ENCODE assay signal across 27 cellular contexts in genomic region chr1:232534552-232535517, GRCh38.
DNase-seq lines count a peak whose midpoint lies in the region; ATAC-seq and TF ChIP-seq lines count a peak whose summit lies in the region.
"Had no signal": no experiment of that assay in that cellular context is flagged by ENCODE, and none has a peak within 500 bp of the region (broad histone marks: within the 10 kb centered on the region; RNA-seq: fewer than 3 reads in every experiment).

No MANE protein-coding gene starts in this region.

- ATAC-seq in GM21423 (IDR thresholded peaks at IDR 0.05; ENCODE audit: unreplicated experiment): no peak
- ATAC-seq: A549, K562 had no signal

- H3K9me3 Mint-ChIP-seq in endodermal cell (no peaks in the 10 kb centered on the region), nephron (no peaks in the 10 kb centered on the region)
- H3K9me3 Mint-ChIP-seq: CD4-positive, alpha-beta memory T cell had no signal

- H3K4me3 ChIP-seq in BE2C (ENCODE audit: low read depth, low read length) (peak overlapping the region; percentile 6), endodermal cell (ENCODE audit: low read length) (no peak overlapping the region)
- H3K4me3 ChIP-seq: A549, HAP-1, K562, PC-9, SK-N-MC had no signal

- no peak overlapping the region for H3K27ac Mint-ChIP-seq in endodermal cell
- peak overlapping the region; percentile 51 to 86 (median 83) for H3K27ac Mint-ChIP-seq in nephron
- H3K27ac Mint-ChIP-seq: CD4-positive, alpha-beta memory T cell; HFFc6 had no signal

- no peaks in the 10 kb centered on the region for H3K36me3 ChIP-seq in BE2C
- H3K36me3 ChIP-seq in endodermal cell (ENCODE audit: control insufficient read depth, insufficient read depth, low read length): peaks cover 24% of the 10 kb centered on the region
- H3K36me3 ChIP-seq: HAP-1 had no signal

- H3K27me3 ChIP-seq in BE2C (no peaks in the 10 kb centered on the region), endodermal cell (ENCODE audit: control insufficient read depth, insufficient read depth, low read length, poor library complexity, severe bottlenecking) (no peaks in the 10 kb centered on the region)

- 95% methylated on average over 7 to 10 of the region's 10 CpGs for WGBS in endodermal cell (ENCODE audit: insufficient coverage in 1 of 2, insufficient read length in 1 of 2), 2 experiments

- H3K4me1 ChIP-seq in BE2C: peaks cover 26% of the 10 kb centered on the region
- H3K4me1 ChIP-seq in endodermal cell (ENCODE audit: control insufficient read depth, insufficient read depth, low read length): peaks cover 15% of the 10 kb centered on the region
- H3K4me1 ChIP-seq: HAP-1 had no signal

- DNase-seq in BE2C (peak; percentile 56), NCI-H526 (lab: John Stamatoyannopoulos, UW) (peak; percentile 74 to 77), endodermal cell (no peak), SIG-M5 treated with dmso at 0.1 percent for 504 hours (lab: John Stamatoyannopoulos, UW; ENCODE audit: unreplicated experiment) (no peak)
- DNase-seq in effector CD4-positive, alpha-beta T cell: no peak
- DNase-seq: AML-193; C1 segment of cervical spinal cord; CD4-positive, alpha-beta memory T cell; COR-L47; GOT3; HFFc6; Kasumi-1; MV-4-11; NCI-H1105; NCI-H1436 treated with DMSO at 0.1 percent for 48 hours; NCI-H187 treated with DMSO at 0.1 percent for 48 hours; NCI-H2107; NCI-H446; NCI-H524 treated with DMSO at 0.1 percent for 48 hours; PC-9; SHP77 had no signal

- TF ChIP-seq CTCF in BE2C (IDR thresholded peaks at IDR 0.05; ENCODE audit: low read depth, low read length) (no peak), endodermal cell (conservative IDR thresholded peaks at IDR 0.05) (no peak), nephron (IDR thresholded peaks at IDR 0.05; ENCODE audit: unreplicated experiment in 3 of 3) (no peak)

- H3K4me1 Mint-ChIP-seq in endodermal cell (peaks cover 27% of the 10 kb centered on the region), nephron (peaks cover 59% of the 10 kb centered on the region)

- H3K4me3 Mint-ChIP-seq in endodermal cell (no peak overlapping the region), nephron (peak overlapping the region in 1 of 3 experiments; percentile 7)
- H3K4me3 Mint-ChIP-seq: CD4-positive, alpha-beta memory T cell; HFFc6 had no signal

- H3K27me3 Mint-ChIP-seq in endodermal cell (ENCODE audit: insufficient read depth): no peaks in the 10 kb centered on the region
- H3K27me3 Mint-ChIP-seq in nephron (ENCODE audit: low read depth): no peaks in the 10 kb centered on the region

- H3K27ac ChIP-seq in endodermal cell (ENCODE audit: low read depth, low read length): peak overlapping the region; percentile 16
- H3K27ac ChIP-seq: A549, PC-9, SK-N-MC had no signal

- peaks cover 8% of the 10 kb centered on the region for H3K36me3 Mint-ChIP-seq in endodermal cell (ENCODE audit: low read depth)
- peaks cover 18% of the 10 kb centered on the region for H3K36me3 Mint-ChIP-seq in nephron (ENCODE audit: low read depth)
- H3K36me3 Mint-ChIP-seq: CD4-positive, alpha-beta memory T cell had no signal

- H3K9ac ChIP-seq in endodermal cell (ENCODE audit: extremely low read depth, low read length, poor library complexity, severe bottlenecking): no peak overlapping the region

- H3K9me3 ChIP-seq in BE2C (no peaks in the 10 kb centered on the region), endodermal cell (ENCODE audit: control insufficient read depth, low read length) (no peaks in the 10 kb centered on the region)
- H3K9me3 ChIP-seq: A549, HAP-1 had no signal

Comparison
In these comparisons a context has a peak if more than half of its experiments do, and no peak if none do; other contexts are left out.
1. DNase-seq: peak in BE2C (single experiment) and NCI-H526 (2 of 2); none in endodermal cell (single experiment), effector CD4-positive, alpha-beta T cell (single experiment) and SIG-M5 treated with dmso at 0.1 percent for 504 hours (single experiment).